Comparison of ENCODE assay signal across 2 cellular contexts in the genomic region with DNA sequence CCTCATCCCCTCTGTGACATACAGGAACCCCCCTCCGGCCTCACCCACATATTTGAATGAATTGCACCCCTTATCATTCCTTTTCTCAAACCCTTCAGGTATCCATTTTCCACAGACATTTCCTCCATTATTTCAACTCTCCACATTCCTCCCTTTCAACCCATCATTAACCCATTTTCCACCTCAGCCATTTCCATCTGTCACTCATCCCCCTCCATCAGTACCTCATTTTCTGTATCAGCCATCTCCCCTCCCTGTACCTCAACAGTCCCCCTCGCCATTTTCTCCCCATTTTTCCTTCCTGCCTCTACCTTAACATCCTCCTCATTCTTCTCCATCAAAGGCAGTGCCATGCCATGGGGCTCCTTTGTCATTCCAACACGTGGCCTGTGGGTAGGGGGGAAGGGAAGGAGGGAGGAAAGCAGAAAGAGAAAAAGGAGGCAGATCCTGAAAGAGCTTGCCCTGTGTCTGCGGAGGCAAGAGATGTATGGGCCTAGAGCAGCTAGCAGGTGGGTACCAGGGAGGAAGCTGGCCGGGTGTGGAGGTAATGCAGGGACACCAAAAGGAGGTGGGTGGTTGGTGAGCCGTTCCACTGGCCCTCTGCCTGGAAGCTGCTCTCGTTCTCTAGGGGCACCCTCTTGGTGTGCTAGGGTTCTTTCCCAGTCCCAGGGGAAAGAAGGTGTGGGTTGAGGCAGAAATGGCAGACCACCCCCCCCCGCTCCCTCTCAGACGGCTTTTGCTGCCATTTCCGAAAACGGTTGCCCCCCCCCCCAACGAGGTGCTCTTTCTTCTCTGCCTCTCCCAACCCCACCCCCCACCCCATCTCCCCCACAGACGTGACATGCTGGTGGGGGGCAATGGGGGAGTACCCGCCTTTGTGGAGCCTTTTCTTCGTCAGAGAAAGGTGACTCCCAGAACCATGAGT.
TF ChIP-seq lines count a peak whose summit lies in the region.

No MANE protein-coding gene starts in this region.

TF ChIP-seq in IMR-90, 13 proteins besides CTCF, POLR2A, EP300 and RAD21:
- TF ChIP-seq USF2 (IDR thresholded peaks at IDR 0.05; ENCODE audit: low read depth, low read length): peak; percentile 17; the same call in 1 of the 2 replicates
- TF ChIP-seq MXI1 (IDR thresholded peaks at IDR 0.05; ENCODE audit: borderline replicate concordance, low read depth, low read length): no peak

TF ChIP-seq in neural cell, 6 proteins besides CTCF, POLR2A, EP300 and RAD21:
- TF ChIP-seq REST (IDR thresholded peaks at IDR 0.05; ENCODE audit: borderline replicate concordance) (no peak), MXI1 (conservative IDR thresholded peaks at IDR 0.05; ENCODE audit: poor library complexity, severe bottlenecking) (peak; percentile 56), SMC3 (conservative IDR thresholded peaks at IDR 0.05; ENCODE audit: poor library complexity) (no peak), TAF1 (IDR thresholded peaks at IDR 0.05; ENCODE audit: low read depth) (no peak), POLR2AphosphoS5 (IDR thresholded peaks at IDR 0.05) (peak; percentile 8)
